In the genomic region with DNA sequence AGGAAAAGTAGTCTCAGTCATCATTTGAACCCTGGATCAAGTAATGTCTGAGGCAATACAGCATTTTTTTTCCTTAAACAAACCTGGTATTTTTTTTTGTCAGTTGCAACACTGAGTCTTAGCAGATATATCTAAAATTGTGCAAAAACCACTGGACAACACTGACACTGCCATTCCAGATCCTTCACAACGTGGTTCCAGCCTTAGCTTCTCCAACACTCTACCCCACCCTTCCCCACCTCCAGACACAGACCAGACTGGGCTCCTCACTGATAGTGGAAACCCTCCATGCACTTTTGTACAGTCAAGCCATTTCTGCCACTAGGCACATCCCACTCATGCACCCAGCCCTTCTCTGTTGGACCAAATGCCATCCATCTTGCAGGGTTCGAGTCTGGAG, we compare ENCODE assay signal across 21 cellular contexts.
DNase-seq lines count a peak whose midpoint lies in the region; ATAC-seq, FAIRE-seq and TF ChIP-seq lines count a peak whose summit lies in the region.
"Had no signal": no experiment of that assay in that cellular context is flagged by ENCODE, and none has a peak within 500 bp of the region (broad histone marks: within the 10 kb centered on the region; RNA-seq: fewer than 3 reads in every experiment).

No MANE protein-coding gene starts in this region.

- TF ChIP-seq CTCF in ascending aorta (IDR thresholded peaks at IDR 0.05) (no peak), astrocyte (IDR thresholded peaks at IDR 0.05; ENCODE audit: insufficient read depth, low read depth, low read length) (no peak), vagina (IDR thresholded peaks at IDR 0.05) (no peak)

- intact Hi-C loops in ascending aorta (cut with DNase I) (loop anchor here (1.0 to 5.0 kb wide), 4 partner anchors 122 to 223 kb away; a partner anchor contains a TSS), right cardiac atrium (cut with DNase I) (no loop called here), sciatic nerve (cut with DNase I) (no loop called here), vagina (cut with DNase I) (no loop called here)

- H3K27me3 ChIP-seq in ascending aorta, result no peaks in the 10 kb centered on the region
- no peaks in the 10 kb centered on the region for H3K27me3 ChIP-seq in astrocyte (ENCODE audit: insufficient read depth, low read length)
- no peaks in the 10 kb centered on the region for H3K27me3 ChIP-seq in right cardiac atrium (ENCODE audit: control insufficient read depth, insufficient read depth)
- no peaks in the 10 kb centered on the region for H3K27me3 ChIP-seq in H7 (ENCODE audit: control insufficient read depth, insufficient read depth, low read length)
- H3K27me3 ChIP-seq in vagina, result peaks cover 4% of the 10 kb centered on the region
- H3K27me3 ChIP-seq: BE2C had no signal

- peaks cover 26% of the 10 kb centered on the region for H3K4me1 Mint-ChIP-seq in astrocyte (ENCODE audit: low read depth, unreplicated experiment)
- H3K4me1 Mint-ChIP-seq in activated naive CD8-positive, alpha-beta T cell treated with anti-CD3 and anti-CD28 coated beads for 36 hours, result peaks cover 5% of the 10 kb centered on the region

- H3K4me1 ChIP-seq in ascending aorta (peaks cover 0 to 22% of the 10 kb centered on the region in 2 donors), astrocyte (ENCODE audit: insufficient read depth, low read length) (peaks cover 5% of the 10 kb centered on the region), right cardiac atrium (ENCODE audit: control insufficient read depth, insufficient read depth, low read length) (peaks cover 4% of the 10 kb centered on the region), vagina (no peaks in the 10 kb centered on the region)
- H3K4me1 ChIP-seq: BE2C had no signal

- peak overlapping the region; percentile 56 to 62 for H3K27ac ChIP-seq in ascending aorta
- H3K27ac ChIP-seq in astrocyte (ENCODE audit: low read depth, low read length), result no peak overlapping the region
- H3K27ac ChIP-seq in right cardiac atrium (ENCODE audit: low read length), result peak overlapping the region; percentile 24
- no peak overlapping the region for H3K27ac ChIP-seq in vagina
- H3K27ac ChIP-seq: GM23248, HL-60 had no signal

- H3K4me2 ChIP-seq in astrocyte (ENCODE audit: low read length), result no peak overlapping the region

- peak in 1 of 2 donors; percentile 58 for DNase-seq in ascending aorta (ENCODE audit: low spot score in 2 of 2)
- no peak for DNase-seq in astrocyte (ENCODE audit: low read depth)
- DNase-seq in right cardiac atrium, result no peak
- no peak for DNase-seq in sciatic nerve (ENCODE audit: low spot score)
- no peak for DNase-seq in H7
- DNase-seq in vagina (ENCODE audit: extremely low spot score in 2 of 2), result no peak
- no peak for DNase-seq in activated naive CD8-positive, alpha-beta T cell treated with anti-CD3 and anti-CD28 coated beads for 36 hours
- DNase-seq in activated effector memory CD4-positive, alpha-beta T cell treated with Interleukin-2 at 50 U/mL for 16 hours, result no peak
- DNase-seq: ACHN; CD4-positive, alpha-beta T cell; DMS153; GDM1; GM23248; HFFc6 had no signal

- no peaks in the 10 kb centered on the region for H3K36me3 Mint-ChIP-seq in astrocyte (ENCODE audit: low read depth, unreplicated experiment)
- no peaks in the 10 kb centered on the region for H3K36me3 Mint-ChIP-seq in activated naive CD8-positive, alpha-beta T cell treated with anti-CD3 and anti-CD28 coated beads for 36 hours

- H3K9me3 Mint-ChIP-seq in astrocyte (ENCODE audit: unreplicated experiment), result peaks cover 11% of the 10 kb centered on the region
- no peaks in the 10 kb centered on the region for H3K9me3 Mint-ChIP-seq in activated naive CD8-positive, alpha-beta T cell treated with anti-CD3 and anti-CD28 coated beads for 36 hours
- H3K9me3 Mint-ChIP-seq: CD4-positive, alpha-beta T cell had no signal

- H3K27ac Mint-ChIP-seq in astrocyte (ENCODE audit: unreplicated experiment), result peak overlapping the region; percentile 34
- H3K27ac Mint-ChIP-seq in activated naive CD8-positive, alpha-beta T cell treated with anti-CD3 and anti-CD28 coated beads for 36 hours, result no peak overlapping the region
- H3K27ac Mint-ChIP-seq: CD4-positive, alpha-beta T cell; HFFc6 had no signal

- TF ChIP-seq POLR2A in vagina (IDR thresholded peaks at IDR 0.05), result no peak

- no peak for FAIRE-seq in astrocyte (lab: Jason Lieb, UNC)
- FAIRE-seq: A204.1, GM12892, GM18507, H54 had no signal

- H4K20me1 ChIP-seq in astrocyte (ENCODE audit: insufficient read depth, low read length), result no peaks in the 10 kb centered on the region

- WGBS in right cardiac atrium, result 76% methylated on average over 2 of the region's 2 CpGs

- H3K36me3 ChIP-seq in ascending aorta (no peaks in the 10 kb centered on the region), astrocyte (ENCODE audit: insufficient read depth, low read length) (no peaks in the 10 kb centered on the region), H7 (replicated peaks; ENCODE audit: control insufficient read depth, insufficient read depth, low read length) (no peaks in the 10 kb centered on the region), vagina (no peaks in the 10 kb centered on the region)
- H3K36me3 ChIP-seq: BE2C had no signal

- H3K9ac ChIP-seq in astrocyte (ENCODE audit: low read length), result no peak overlapping the region
- H3K9ac ChIP-seq: GM23248 had no signal

- no peak overlapping the region for H2AFZ ChIP-seq in astrocyte (ENCODE audit: low read depth, low read length)
- H2AFZ ChIP-seq: GM23248 had no signal

- H3K27me3 Mint-ChIP-seq in astrocyte (ENCODE audit: low read depth, unreplicated experiment), result peaks cover 23% of the 10 kb centered on the region
- peaks cover 4% of the 10 kb centered on the region for H3K27me3 Mint-ChIP-seq in activated naive CD8-positive, alpha-beta T cell treated with anti-CD3 and anti-CD28 coated beads for 36 hours
- H3K27me3 Mint-ChIP-seq: CD4-positive, alpha-beta T cell had no signal

- ATAC-seq in right cardiac atrium (peak; percentile 43 to 59), sciatic nerve (peak; percentile 58)
- ATAC-seq: HCT116 had no signal

- H3K9me3 ChIP-seq in ascending aorta (no peaks in the 10 kb centered on the region), astrocyte (ENCODE audit: insufficient read depth, low read depth, low read length) (no peaks in the 10 kb centered on the region), right cardiac atrium (ENCODE audit: control insufficient read depth, low read length) (no peaks in the 10 kb centered on the region), vagina (no peaks in the 10 kb centered on the region)
- H3K9me3 ChIP-seq: BE2C had no signal

- H3K4me3 Mint-ChIP-seq in astrocyte (ENCODE audit: unreplicated experiment), result no peak overlapping the region
- no peak overlapping the region for H3K4me3 Mint-ChIP-seq in activated naive CD8-positive, alpha-beta T cell treated with anti-CD3 and anti-CD28 coated beads for 36 hours
- H3K4me3 Mint-ChIP-seq: CD4-positive, alpha-beta T cell; HFFc6 had no signal

- no peak overlapping the region for H3K4me3 ChIP-seq in ascending aorta
- H3K4me3 ChIP-seq in astrocyte (ENCODE audit: insufficient read depth, low read depth, low read length), result no peak overlapping the region
- no peak overlapping the region for H3K4me3 ChIP-seq in right cardiac atrium (ENCODE audit: low read length)
- no peak overlapping the region for H3K4me3 ChIP-seq in H7 (ENCODE audit: insufficient read depth, low read depth, low read length)
- no peak overlapping the region for H3K4me3 ChIP-seq in vagina
- H3K4me3 ChIP-seq: GM23248 had no signal

- H3K79me2 ChIP-seq in astrocyte (ENCODE audit: insufficient read depth, low read length), result no peaks in the 10 kb centered on the region

Comparison
In these comparisons a context has a peak if more than half of its experiments do, and no peak if none do; other contexts are left out.
1. H3K27ac ChIP-seq: peak in ascending aorta (2 of 2) and right cardiac atrium (single experiment); none in astrocyte (single experiment) and vagina (single experiment).